ENCODE assay signal across 9 cellular contexts in the genomic region with DNA sequence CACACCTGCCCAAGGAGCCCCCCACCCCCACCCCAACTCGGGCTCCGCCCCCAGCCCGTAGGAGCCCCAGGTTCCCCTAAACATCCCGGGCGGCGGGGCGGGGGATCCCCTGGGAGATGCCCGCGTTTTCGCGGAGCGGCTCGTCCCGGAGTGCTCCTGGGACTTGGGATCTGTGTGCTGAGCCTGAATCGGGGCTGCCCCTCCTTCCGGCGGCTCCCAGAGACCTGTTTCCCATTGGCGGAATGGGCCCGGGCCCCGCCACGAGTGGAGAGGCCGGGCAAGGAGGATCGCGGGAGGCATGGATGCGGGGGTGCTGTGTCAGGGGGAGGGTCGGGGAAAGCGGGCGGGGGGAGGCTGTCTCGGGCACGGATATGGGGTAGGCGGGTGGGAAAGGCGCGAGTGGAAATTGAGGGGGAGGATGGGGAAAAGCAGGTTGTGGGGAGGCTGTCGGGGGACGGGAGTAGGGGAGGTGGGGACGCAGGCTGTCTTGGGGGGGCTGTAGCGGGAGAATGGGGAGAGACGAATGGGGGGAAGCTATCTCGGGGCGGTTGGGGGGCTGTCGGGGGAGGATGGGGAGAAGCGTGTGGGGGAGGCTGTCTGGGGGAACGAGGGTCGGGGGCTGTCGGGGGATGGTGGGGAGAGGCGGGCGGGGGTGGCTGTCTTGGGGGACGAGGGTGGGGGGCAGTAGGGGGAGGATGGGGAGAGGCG. TPM values are rescaled to one million over a fixed set of nuclear protein-coding genes. Genes with fewer than 3 reads are reported as not detected.
DNase-seq lines count a peak whose midpoint lies in the region; ATAC-seq, FAIRE-seq and TF ChIP-seq lines count a peak whose summit lies in the region.
"Had no signal": no experiment of that assay in that cellular context is flagged by ENCODE, and none has a peak within 500 bp of the region (broad histone marks: within the 10 kb centered on the region; RNA-seq: fewer than 3 reads in every experiment).

No MANE protein-coding gene starts in this region.

- peaks cover 3 to 13% of the 10 kb centered on the region in 2 donors for H3K4me1 Mint-ChIP-seq in stimulated activated naive B cell treated with anti-CD40 and anti-IgM and Interleukin-4, amounts not matched to agents 10 μg/mL and 1 μg/mL and 100 μg/mL, for 72 hours

- TF ChIP-seq POLR2A in Peyer's patch (IDR thresholded peaks at IDR 0.05) = no peak
- no peak for TF ChIP-seq POLR2A in H54 (IDR thresholded peaks at IDR 0.05; ENCODE audit: low read depth, low read length)

- H3K4me2 ChIP-seq in hepatocyte = peak overlapping the region; percentile 96

- no peak for ATAC-seq in stimulated activated naive B cell treated with anti-CD40 and anti-IgM and Interleukin-4, amounts not matched to agents 10 μg/mL and 1 μg/mL and 100 μg/mL, for 72 hours (replicated peaks)
- no peak for ATAC-seq in HG03139 (IDR thresholded peaks at IDR 0.05; ENCODE audit: unreplicated experiment)

- H3K4me1 ChIP-seq in Peyer's patch = peaks cover 0 to 15% (median 6%) of the 10 kb centered on the region in 4 donors
- no peaks in the 10 kb centered on the region for H3K4me1 ChIP-seq in hepatocyte (ENCODE audit: insufficient read depth)

- H3K27me3 ChIP-seq in Peyer's patch = no peaks in the 10 kb centered on the region
- no peaks in the 10 kb centered on the region for H3K27me3 ChIP-seq in hepatocyte

- H3K36me3 ChIP-seq in Peyer's patch = peaks cover 0 to 13% (median 0%) of the 10 kb centered on the region in 3 donors
- no peaks in the 10 kb centered on the region for H3K36me3 ChIP-seq in hepatocyte (replicated peaks; ENCODE audit: insufficient read depth, low read depth)

- H3K27ac ChIP-seq in Peyer's patch (no peak overlapping the region), hepatocyte (no peak overlapping the region)

- H3K4me3 Mint-ChIP-seq in stimulated activated naive B cell treated with anti-CD40 and anti-IgM and Interleukin-4, amounts not matched to agents 10 μg/mL and 1 μg/mL and 100 μg/mL, for 72 hours = peak overlapping the region; percentile 21 to 59

- H2AFZ ChIP-seq in hepatocyte = no peak overlapping the region

- peaks cover 14 to 53% of the 10 kb centered on the region in 2 donors for H3K27me3 Mint-ChIP-seq in stimulated activated naive B cell treated with anti-CD40 and anti-IgM and Interleukin-4, amounts not matched to agents 10 μg/mL and 1 μg/mL and 100 μg/mL, for 72 hours

- FAIRE-seq in H54 (lab: Jason Lieb, UNC) = no peak

- no peaks in the 10 kb centered on the region for H3K79me2 ChIP-seq in hepatocyte

- TF ChIP-seq CTCF in Peyer's patch (IDR thresholded peaks at IDR 0.05) (no peak), hepatocyte (IDR thresholded peaks at IDR 0.05; ENCODE audit: poor library complexity) (no peak)

- WGBS in hepatocyte (ENCODE audit: low lambda C conversion rate, missing lambda C conversion rate) = 3% methylated on average over 20 of the region's 49 CpGs

- H3K9me3 Mint-ChIP-seq in stimulated activated naive B cell treated with anti-CD40 and anti-IgM and Interleukin-4, amounts not matched to agents 10 μg/mL and 1 μg/mL and 100 μg/mL, for 72 hours = no peaks in the 10 kb centered on the region
- H3K9me3 Mint-ChIP-seq: activated B cell treated with CpG ODN at 0.5 μM for 24 hours had no signal

- DNase-seq in NCI-H82 (lab: John Stamatoyannopoulos, UW) = peak; percentile 69
- no peak for DNase-seq in NCI-H82 treated with DMSO at 0.1 percent for 48 hours (lab: John Stamatoyannopoulos, UW; ENCODE audit: unreplicated experiment)
- peak in 2 of 3 donors; percentile 49 to 55 for DNase-seq in Peyer's patch
- DNase-seq in hepatocyte (ENCODE audit: low spot score) = peak; percentile 40
- DNase-seq in stimulated activated naive B cell treated with anti-CD40 and anti-IgM and Interleukin-4, amounts not matched to agents 10 μg/mL and 1 μg/mL and 100 μg/mL, for 72 hours = no peak
- no peak for DNase-seq in H54 (ENCODE audit: insufficient read length, low spot score)
- no peak for DNase-seq in OCI-M2 (lab: John Stamatoyannopoulos, UW; ENCODE audit: unreplicated experiment)
- DNase-seq: activated B cell treated with CpG ODN at 0.5 μM for 24 hours had no signal

- H3K27ac Mint-ChIP-seq in stimulated activated naive B cell treated with anti-CD40 and anti-IgM and Interleukin-4, amounts not matched to agents 10 μg/mL and 1 μg/mL and 100 μg/mL, for 72 hours = no peak overlapping the region
- H3K27ac Mint-ChIP-seq: activated B cell treated with CpG ODN at 0.5 μM for 24 hours had no signal

- H3K4me3 ChIP-seq in Peyer's patch (peak overlapping the region in 3 of 4 donors; percentile 40 to 63 (median 52)), hepatocyte (peak overlapping the region; percentile 20)

- H3K36me3 Mint-ChIP-seq in stimulated activated naive B cell treated with anti-CD40 and anti-IgM and Interleukin-4, amounts not matched to agents 10 μg/mL and 1 μg/mL and 100 μg/mL, for 72 hours = peaks cover 17 to 30% of the 10 kb centered on the region in 2 donors

- H3K9me2 ChIP-seq in hepatocyte (replicated peaks; ENCODE audit: insufficient read depth) = no peaks in the 10 kb centered on the region

- H4K20me1 ChIP-seq in hepatocyte (ENCODE audit: insufficient read depth, poor library complexity, severe bottlenecking) = no peaks in the 10 kb centered on the region

- no peaks in the 10 kb centered on the region for H3K9me3 ChIP-seq in Peyer's patch
- H3K9me3 ChIP-seq in hepatocyte (ENCODE audit: low read depth) = no peaks in the 10 kb centered on the region

RNA-seq across cellular contexts. Expression of a gene that starts 0.6 kb away (rescaled TPM):
- 1 to 10 TPM in 2 of 4 donors, not detected in 2; 1.6 to 9.9 TPM for total RNA-seq in Peyer's patch
- 0.92 and 2.3 TPM in 2 replicates for total RNA-seq in hepatocyte
- 0.39 TPM in 1 of 2 replicates, not detected in the other for polyA plus RNA-seq in hepatocyte

RNA-seq across cellular contexts. Expression of a gene that starts 41.4 kb away (rescaled TPM):
- total RNA-seq in Peyer's patch = 10 to 100 TPM; 33.8 to 74.1 (median 44.1) TPM
- 6.0 and 10.7 TPM in 2 replicates for total RNA-seq in hepatocyte
- 9.8 and 11.3 TPM in 2 replicates for polyA plus RNA-seq in hepatocyte

Comparison
In these comparisons a context has a peak if more than half of its experiments do, and no peak if none do; other contexts are left out.
1. DNase-seq: peak in NCI-H82 (single experiment), Peyer's patch (2 of 3) and hepatocyte (single experiment); none in NCI-H82 treated with DMSO at 0.1 percent for 48 hours (single experiment), stimulated activated naive B cell treated with anti-CD40 and anti-IgM and Interleukin-4, amounts not matched to agents 10 μg/mL and 1 μg/mL and 100 μg/mL, for 72 hours (single experiment), H54 (single experiment) and OCI-M2 (single experiment).